Comparison of ENCODE assay signal across 8 cellular contexts in the genomic region with DNA sequence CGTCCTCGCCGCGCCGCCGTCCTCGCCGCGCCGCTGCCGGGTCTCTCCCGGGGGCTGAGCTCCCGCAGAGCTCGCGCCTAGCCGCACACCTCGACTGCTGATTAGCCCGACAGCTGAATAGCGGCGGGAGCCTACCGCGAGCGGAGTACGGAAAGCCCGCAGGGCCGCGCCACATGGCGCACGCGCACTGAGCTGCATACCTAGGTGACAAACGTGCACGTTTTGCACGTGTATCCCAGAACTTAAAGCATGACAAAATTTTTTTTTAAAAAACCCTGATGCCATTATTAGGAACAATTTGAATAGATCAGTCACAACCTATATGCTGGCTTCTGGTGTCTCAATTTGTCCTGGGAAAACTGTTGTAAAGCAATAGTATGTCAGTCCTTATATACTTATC. TPM values are rescaled to one million over a fixed set of nuclear protein-coding genes. Genes with fewer than 3 reads are reported as not detected.
DNase-seq lines count a peak whose midpoint lies in the region; ATAC-seq and TF ChIP-seq lines count a peak whose summit lies in the region.

A gene with protein sequence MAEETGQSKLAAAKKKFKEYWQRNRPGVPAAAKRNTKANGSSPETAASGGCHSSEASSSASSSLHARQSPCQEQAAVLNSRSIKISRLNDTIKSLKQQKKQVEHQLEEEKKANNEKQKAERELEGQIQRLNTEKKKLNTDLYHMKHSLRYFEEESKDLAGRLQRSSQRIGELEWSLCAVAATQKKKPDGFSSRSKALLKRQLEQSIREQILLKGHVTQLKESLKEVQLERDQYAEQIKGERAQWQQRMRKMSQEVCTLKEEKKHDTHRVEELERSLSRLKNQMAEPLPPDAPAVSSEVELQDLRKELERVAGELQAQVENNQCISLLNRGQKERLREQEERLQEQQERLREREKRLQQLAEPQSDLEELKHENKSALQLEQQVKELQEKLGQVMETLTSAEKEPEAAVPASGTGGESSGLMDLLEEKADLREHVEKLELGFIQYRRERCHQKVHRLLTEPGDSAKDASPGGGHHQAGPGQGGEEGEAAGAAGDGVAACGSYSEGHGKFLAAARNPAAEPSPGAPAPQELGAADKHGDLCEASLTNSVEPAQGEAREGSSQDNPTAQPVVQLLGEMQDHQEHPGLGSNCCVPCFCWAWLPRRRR (minus strand): TSS at position 122 of the 400 bp plus-strand sequence. CDS start 48,117 bp downstream, outside the sequence.

- H3K79me1 ChIP-seq in mesenchymal stem cell (replicated peaks; ENCODE audit: low read length, poor library complexity, severe bottlenecking), result peaks cover 1% of the 10 kb centered on the region

- no peak within 1 kb of the TSS for H3K14ac ChIP-seq in mesenchymal stem cell (ENCODE audit: low read length in 2 of 2)

- no peak for TF ChIP-seq CTCF in GM13977 (IDR thresholded peaks at IDR 0.05; ENCODE audit: extremely low read depth, insufficient read depth, missing control alignments)
- no peak for TF ChIP-seq CTCF in activated CD8-positive, alpha-beta T cell treated with anti-CD3 and anti-CD28 coated beads for 36 hours (IDR thresholded peaks at IDR 0.05)

- no peaks in the 10 kb centered on the region for H3K9me3 ChIP-seq in mesenchymal stem cell (ENCODE audit: control insufficient read depth, low read length)

- peaks cover 12% of the 10 kb centered on the region for H3K4me1 ChIP-seq in mesenchymal stem cell (ENCODE audit: control insufficient read depth, insufficient read depth, low read depth, low read length)

- H3K36me3 Mint-ChIP-seq in activated CD8-positive, alpha-beta T cell treated with anti-CD3 and anti-CD28 coated beads for 36 hours (ENCODE audit: low read depth), result peaks cover 29% of the 10 kb centered on the region

- DNase-seq in GM13977 (ENCODE audit: low spot score) (peak; percentile 88), NCI-H345 (lab: John Stamatoyannopoulos, UW) (peak; percentile 76), mesenchymal stem cell (peak; percentile 57), NAMALWA (ENCODE audit: low spot score) (no peak)
- peak; percentile 86 for DNase-seq in activated CD8-positive, alpha-beta T cell treated with anti-CD3 and anti-CD28 coated beads for 36 hours
- DNase-seq in effector CD8-positive, alpha-beta T cell (lab: John Stamatoyannopoulos, UW), result peak; percentile 23
- DNase-seq in stimulated activated CD8-positive, alpha-beta memory T cell treated with anti-CD3 and anti-CD28 coated beads, Interleukin-12 subunit alpha, Interleukin-12 subunit beta, amount 100 ng/mL, for 24 hours (ENCODE audit: extremely low read depth), result peak; percentile 67

- H3K23ac ChIP-seq in mesenchymal stem cell (ENCODE audit: low read length in 2 of 2), result no peak within 1 kb of the TSS

- H2BK12ac ChIP-seq in mesenchymal stem cell (ENCODE audit: low read length in 2 of 2), result no peak within 1 kb of the TSS

- H3K9me3 Mint-ChIP-seq in activated CD8-positive, alpha-beta T cell treated with anti-CD3 and anti-CD28 coated beads for 36 hours, result no peaks in the 10 kb centered on the region

- CTCF ChIA-PET in activated CD8-positive, alpha-beta T cell treated with anti-CD3 and anti-CD28 coated beads for 36 hours (lab: Charles Lee), result interaction anchor here (0.8 to 1.5 kb wide), 2 partner anchors 70 to 95 kb away, joined by 3 to 4 read pairs; a partner anchor contains a TSS

- no peak within 1 kb of the TSS for H2BK120ac ChIP-seq in mesenchymal stem cell (ENCODE audit: low read depth, low read length)

- no peak within 1 kb of the TSS for H2BK5ac ChIP-seq in mesenchymal stem cell (ENCODE audit: low read depth, low read length, poor library complexity, severe bottlenecking)

- H4K91ac ChIP-seq in mesenchymal stem cell (ENCODE audit: low read length), result no peak within 1 kb of the TSS

- H3K18ac ChIP-seq in mesenchymal stem cell (ENCODE audit: low read depth in 1 of 2, low read length in 2 of 2), result peak within 1 kb of the TSS in 1 of 2 experiments; percentile 66

- H3K4me1 Mint-ChIP-seq in activated CD8-positive, alpha-beta T cell treated with anti-CD3 and anti-CD28 coated beads for 36 hours (ENCODE audit: low read depth), result peaks cover 18% of the 10 kb centered on the region

- 2% methylated on average over 24 of the region's 33 CpGs for WGBS in mesenchymal stem cell

- H3K4me2 ChIP-seq in mesenchymal stem cell (ENCODE audit: low read length, poor library complexity, severe bottlenecking), result peak within 1 kb of the TSS; percentile 78

- ATAC-seq in HG03025 (IDR thresholded peaks at IDR 0.05; ENCODE audit: low FRiP score, unreplicated experiment), result peak; percentile 77
- peak; percentile 84 for ATAC-seq in activated CD8-positive, alpha-beta T cell treated with anti-CD3 and anti-CD28 coated beads for 36 hours

- H3K27me3 Mint-ChIP-seq in activated CD8-positive, alpha-beta T cell treated with anti-CD3 and anti-CD28 coated beads for 36 hours, result peaks cover 4% of the 10 kb centered on the region

- H2AFZ ChIP-seq in mesenchymal stem cell (ENCODE audit: low read depth, low read length), result peak within 1 kb of the TSS; percentile 29

- H3K9ac ChIP-seq in mesenchymal stem cell (ENCODE audit: low read length), result peak within 1 kb of the TSS; percentile 81

- peak within 1 kb of the TSS; percentile 95 for H3K27ac Mint-ChIP-seq in activated CD8-positive, alpha-beta T cell treated with anti-CD3 and anti-CD28 coated beads for 36 hours

- no peak within 1 kb of the TSS for H2BK15ac ChIP-seq in mesenchymal stem cell (ENCODE audit: low read depth, poor library complexity, severe bottlenecking)

- H2AK5ac ChIP-seq in mesenchymal stem cell (ENCODE audit: low read length, severe bottlenecking), result no peak within 1 kb of the TSS

- intact Hi-C loops in activated CD8-positive, alpha-beta T cell treated with anti-CD3 and anti-CD28 coated beads for 36 hours (cut with micrococcal nuclease), result no loop called here

- H3K36me3 ChIP-seq in mesenchymal stem cell (ENCODE audit: control insufficient read depth in 1 of 2, insufficient read depth in 2 of 2, low read depth in 1 of 2, low read length in 2 of 2), result peaks cover 6 to 7% of the 10 kb centered on the region in 2 experiments

- H3K27me3 ChIP-seq in mesenchymal stem cell (ENCODE audit: control insufficient read depth in 1 of 2, insufficient read depth in 1 of 2, low read length in 2 of 2), result peaks cover 0 to 19% of the 10 kb centered on the region in 2 experiments

- in situ Hi-C loops in GM13977 (cut with MboI; ENCODE audit: low pct_unique_long_range_greater_than_20kb, low sequenced_read_pairs, unreplicated experiment), result no loop called here

- peak within 1 kb of the TSS; percentile 15 for H4K8ac ChIP-seq in mesenchymal stem cell (ENCODE audit: low read length)

- no peak within 1 kb of the TSS for H3K27ac ChIP-seq in mesenchymal stem cell (ENCODE audit: low read length, poor library complexity, severe bottlenecking)

- POLR2A ChIA-PET in activated CD8-positive, alpha-beta T cell treated with anti-CD3 and anti-CD28 coated beads for 36 hours (lab: Charles Lee), result no interaction called here

- peak within 1 kb of the TSS; percentile 85 for H3K4me3 Mint-ChIP-seq in activated CD8-positive, alpha-beta T cell treated with anti-CD3 and anti-CD28 coated beads for 36 hours

- no peak within 1 kb of the TSS for H3K4ac ChIP-seq in mesenchymal stem cell (ENCODE audit: low read depth in 1 of 2, low read length in 2 of 2)

- peak within 1 kb of the TSS; percentile 58 to 82 for H3K4me3 ChIP-seq in mesenchymal stem cell (ENCODE audit: insufficient read depth in 1 of 2, low read depth in 1 of 2, low read length in 2 of 2)

RNA-seq across cellular contexts. Expression of the gene that starts here (rescaled TPM):
- total RNA-seq in activated CD8-positive, alpha-beta T cell treated with anti-CD3 and anti-CD28 coated beads for 36 hours, result 100 to 1,000 TPM; 140 to 141 TPM
- 14.5 TPM for polyA plus RNA-seq in mesenchymal stem cell (2013, experiment 1 of 2)
- polyA plus RNA-seq in mesenchymal stem cell (2013, experiment 2 of 2), result 12.9 TPM
